1 cellular context compared by ENCODE assay signal in genomic region chr10:129773359-129773990, GRCh38.
TF ChIP-seq lines count a peak whose summit lies in the region.

No MANE protein-coding gene starts in this region.

TF ChIP-seq in HepG2, 621 proteins besides CTCF, POLR2A, EP300 and RAD21 (continued from another document):
- TF ChIP-seq PRDM4 (CRISPR knock-in tag; IDR thresholded peaks at IDR 0.05; ENCODE audit: borderline replicate concordance) = no peak
